ENCODE assay signal across 8 cellular contexts in the genomic region with DNA sequence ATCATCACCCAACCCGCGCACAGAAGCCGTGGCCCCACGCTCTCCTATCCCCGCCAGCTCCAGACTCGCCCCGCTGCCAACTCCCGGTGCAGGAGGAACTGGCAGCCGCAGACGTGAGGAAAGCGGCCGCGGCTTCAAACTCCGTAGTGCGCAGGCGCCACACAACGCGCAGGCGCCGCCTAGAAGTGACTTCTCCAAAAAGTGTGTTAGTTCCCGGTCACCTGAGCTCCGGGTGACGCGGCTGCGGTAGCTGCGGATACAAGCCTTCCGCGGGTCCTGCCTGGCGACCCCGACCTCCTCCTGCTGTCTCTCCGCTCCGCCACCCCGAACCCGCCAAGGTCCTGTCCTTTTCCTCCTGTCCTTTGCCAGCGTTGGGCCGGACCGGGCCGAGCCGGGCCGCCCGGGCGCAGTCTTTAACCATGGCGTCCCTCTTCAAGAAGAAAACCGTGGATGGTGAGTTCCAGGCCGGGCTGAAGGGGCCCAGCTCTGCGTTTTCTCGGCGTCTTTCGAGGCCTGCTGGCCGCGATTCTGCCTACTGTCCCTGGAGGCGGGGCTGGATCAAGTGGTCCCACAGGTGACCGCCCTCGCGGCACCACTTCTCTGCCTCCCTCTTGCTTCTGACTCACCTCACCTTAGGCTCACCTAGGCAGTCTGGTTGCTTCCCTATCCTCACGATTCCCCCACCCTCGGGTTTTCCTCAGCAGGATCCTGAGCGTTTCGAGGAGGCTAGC. TPM values are rescaled to one million over a fixed set of nuclear protein-coding genes. Genes with fewer than 3 reads are reported as not detected.
DNase-seq lines count a peak whose midpoint lies in the region; ATAC-seq, FAIRE-seq and TF ChIP-seq lines count a peak whose summit lies in the region.

CHMP2B (plus strand) TSS at position 206 of the 731 bp plus-strand sequence; CDS start at position 420, 214 bp downstream.

- H3K27me3 ChIP-seq in bronchial epithelial cell (ENCODE audit: control insufficient read depth, insufficient read depth, low read length) (no peaks in the 10 kb centered on the region), small intestine (ENCODE audit: control insufficient read depth in 2 of 2, insufficient read depth in 2 of 2, low read length in 2 of 2) (no peaks in the 10 kb centered on the region)

- peaks cover 4% of the 10 kb centered on the region; the same call in 1 of the 2 replicates for H3K9me3 Mint-ChIP-seq in WTC11

- peak within 1 kb of the TSS; percentile 70 to 96 for H3K27ac ChIP-seq in small intestine (ENCODE audit: low read depth in 1 of 2, low read length in 1 of 2)

- peak within 1 kb of the TSS; percentile 97 for H3K27ac Mint-ChIP-seq in WTC11

- TF ChIP-seq CTCF in AG09309 (IDR thresholded peaks at IDR 0.05; ENCODE audit: control insufficient read depth, insufficient read depth, low read depth, low read length, missing control alignments): no peak
- no peak for TF ChIP-seq CTCF in WTC11 (IDR thresholded peaks at IDR 0.05)
- no peak for TF ChIP-seq CTCF in bronchial epithelial cell (IDR thresholded peaks at IDR 0.05; ENCODE audit: insufficient read depth, low read length, severe bottlenecking)

- no peaks in the 10 kb centered on the region for H3K9me3 ChIP-seq in small intestine (ENCODE audit: control insufficient read depth, low read depth)

- no peaks in the 10 kb centered on the region for H3K4me1 ChIP-seq in small intestine (ENCODE audit: control insufficient read depth in 2 of 2, insufficient read depth in 1 of 2, low read depth in 1 of 2, low read length in 1 of 2)

- H3K4me1 Mint-ChIP-seq in WTC11: peaks cover 38% of the 10 kb centered on the region

- H3K4me3 ChIP-seq in AG09309 (ENCODE audit: control insufficient read depth, low read depth, low read length) (peak within 1 kb of the TSS; percentile 94), bronchial epithelial cell (ENCODE audit: low read depth, low read length) (peak within 1 kb of the TSS; percentile 99), small intestine (ENCODE audit: low read depth in 1 of 2, low read length in 2 of 2) (peak within 1 kb of the TSS; percentile 61 to 92)

- peak; percentile 98 for ATAC-seq in GM19023 (IDR thresholded peaks at IDR 0.05; ENCODE audit: unreplicated experiment)
- peak; percentile 99 for ATAC-seq in HG03196 (IDR thresholded peaks at IDR 0.05; ENCODE audit: unreplicated experiment)
- ATAC-seq in WTC11: peak; percentile 90

- no peaks in the 10 kb centered on the region for H3K36me3 ChIP-seq in bronchial epithelial cell (ENCODE audit: control insufficient read depth, insufficient read depth, low read length)
- H3K36me3 ChIP-seq in small intestine (ENCODE audit: control insufficient read depth in 2 of 2, insufficient read depth in 2 of 2, low read length in 2 of 2): no peaks in the 10 kb centered on the region

- POLR2A ChIA-PET in WTC11 (lab: Charles Lee): interaction anchor here (0.5 to 1.0 kb wide), 3 partner anchors 9 to 1441 kb away, joined by 3 to 4 read pairs (median 3); no protein-coding TSS in a partner anchor

- CTCF ChIA-PET in WTC11 (lab: Charles Lee): interaction anchor here (1.2 to 1.9 kb wide), 2 partner anchors 32 to 59 kb away, joined by 4 to 7 read pairs; no protein-coding TSS in a partner anchor

- peak within 1 kb of the TSS; percentile 99 for H3K4me3 Mint-ChIP-seq in WTC11

- peaks cover 3% of the 10 kb centered on the region; the same call in 1 of the 2 replicates for H3K36me3 Mint-ChIP-seq in WTC11

- H3K27me3 Mint-ChIP-seq in WTC11 (ENCODE audit: low read depth): peaks cover 3% of the 10 kb centered on the region; the same call in 1 of the 2 replicates

- WGBS in small intestine, 3 donors: 0 to 1% (median 0%) methylated on average over 56 to 59 of the region's 59 CpGs

- FAIRE-seq in bronchial epithelial cell (lab: Jason Lieb, UNC) (peak; percentile 68), small intestine (lab: Jason Lieb, UNC) (no peak)

- DNase-seq in AG09309 (ENCODE audit: low read depth) (peak; percentile 66), NCI-H226 (peak; percentile 85), WTC11 (ENCODE audit: low spot score) (peak; percentile 90), bronchial epithelial cell (ENCODE audit: low read depth) (peak; percentile 86), iPS-NIHi7 (ENCODE audit: extremely low spot score) (peak; percentile 91), small intestine (peak; percentile 93)

TF ChIP-seq in WTC11, 78 proteins besides CTCF, POLR2A, EP300 and RAD21 (continues in another document):
- TF ChIP-seq GABPB1 (CRISPR knock-in tag; IDR thresholded peaks at IDR 0.05) (peak; percentile 47; the same call in 1 of the 2 replicates), JAZF1 (CRISPR knock-in tag; IDR thresholded peaks at IDR 0.05) (no peak), ZMAT4 (CRISPR knock-in tag; IDR thresholded peaks at IDR 0.05) (no peak), ZBTB21 (CRISPR knock-in tag; IDR thresholded peaks at IDR 0.05; ENCODE audit: borderline replicate concordance) (no peak), E2F1 (CRISPR knock-in tag; IDR thresholded peaks at IDR 0.05) (no peak), ETV6 (CRISPR knock-in tag; IDR thresholded peaks at IDR 0.05) (peak; percentile 45; the same call in 1 of the 2 replicates), ZNF396 (CRISPR knock-in tag; IDR thresholded peaks at IDR 0.05; ENCODE audit: borderline replicate concordance) (no peak), MAX (CRISPR knock-in tag; IDR thresholded peaks at IDR 0.05) (peak; percentile 57), TEAD1 (CRISPR knock-in tag; IDR thresholded peaks at IDR 0.05) (0 out of 2 replicates have a peak, but pooled peaks have one; percentile 60), NR2C2 (CRISPR knock-in tag; IDR thresholded peaks at IDR 0.05) (no peak), CREM (CRISPR knock-in tag; IDR thresholded peaks at IDR 0.05) (0 out of 2 replicates have a peak, but pooled peaks have one; percentile 38), CBFB (CRISPR knock-in tag; IDR thresholded peaks at IDR 0.05; ENCODE audit: low read depth) (no peak), HMGA2 (CRISPR knock-in tag; IDR thresholded peaks at IDR 0.05) (no peak)
- TF ChIP-seq, protein P1, sequence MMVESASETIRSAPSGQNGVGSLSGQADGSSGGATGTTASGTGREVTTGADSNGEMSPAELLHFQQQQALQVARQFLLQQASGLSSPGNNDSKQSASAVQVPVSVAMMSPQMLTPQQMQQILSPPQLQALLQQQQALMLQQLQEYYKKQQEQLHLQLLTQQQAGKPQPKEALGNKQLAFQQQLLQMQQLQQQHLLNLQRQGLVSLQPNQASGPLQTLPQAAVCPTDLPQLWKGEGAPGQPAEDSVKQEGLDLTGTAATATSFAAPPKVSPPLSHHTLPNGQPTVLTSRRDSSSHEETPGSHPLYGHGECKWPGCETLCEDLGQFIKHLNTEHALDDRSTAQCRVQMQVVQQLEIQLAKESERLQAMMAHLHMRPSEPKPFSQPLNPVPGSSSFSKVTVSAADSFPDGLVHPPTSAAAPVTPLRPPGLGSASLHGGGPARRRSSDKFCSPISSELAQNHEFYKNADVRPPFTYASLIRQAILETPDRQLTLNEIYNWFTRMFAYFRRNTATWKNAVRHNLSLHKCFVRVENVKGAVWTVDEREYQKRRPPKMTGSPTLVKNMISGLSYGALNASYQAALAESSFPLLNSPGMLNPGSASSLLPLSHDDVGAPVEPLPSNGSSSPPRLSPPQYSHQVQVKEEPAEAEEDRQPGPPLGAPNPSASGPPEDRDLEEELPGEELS (CRISPR knock-in tag; IDR thresholded peaks at IDR 0.05): no peak
- TF ChIP-seq, protein P2, sequence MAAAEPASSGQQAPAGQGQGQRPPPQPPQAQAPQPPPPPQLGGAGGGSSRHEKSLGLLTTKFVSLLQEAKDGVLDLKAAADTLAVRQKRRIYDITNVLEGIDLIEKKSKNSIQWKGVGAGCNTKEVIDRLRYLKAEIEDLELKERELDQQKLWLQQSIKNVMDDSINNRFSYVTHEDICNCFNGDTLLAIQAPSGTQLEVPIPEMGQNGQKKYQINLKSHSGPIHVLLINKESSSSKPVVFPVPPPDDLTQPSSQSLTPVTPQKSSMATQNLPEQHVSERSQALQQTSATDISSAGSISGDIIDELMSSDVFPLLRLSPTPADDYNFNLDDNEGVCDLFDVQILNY (CRISPR knock-in tag; IDR thresholded peaks at IDR 0.05): no peak
- TF ChIP-seq, protein P3, sequence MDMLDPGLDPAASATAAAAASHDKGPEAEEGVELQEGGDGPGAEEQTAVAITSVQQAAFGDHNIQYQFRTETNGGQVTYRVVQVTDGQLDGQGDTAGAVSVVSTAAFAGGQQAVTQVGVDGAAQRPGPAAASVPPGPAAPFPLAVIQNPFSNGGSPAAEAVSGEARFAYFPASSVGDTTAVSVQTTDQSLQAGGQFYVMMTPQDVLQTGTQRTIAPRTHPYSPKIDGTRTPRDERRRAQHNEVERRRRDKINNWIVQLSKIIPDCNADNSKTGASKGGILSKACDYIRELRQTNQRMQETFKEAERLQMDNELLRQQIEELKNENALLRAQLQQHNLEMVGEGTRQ (CRISPR knock-in tag; IDR thresholded peaks at IDR 0.05): peak; percentile 67

RNA-seq across cellular contexts. Expression of gene CHMP2B, which starts in this region (rescaled TPM):
- 36.5 to 41.5 TPM (median 37.8 TPM) in 3 replicates for total RNA-seq in WTC11 (2021)
- total RNA-seq in bronchial epithelial cell: 27.4 and 31.5 TPM in 2 replicates
- polyA plus RNA-seq in small intestine: 10 to 100 TPM; 32.9 to 66.0 (median 62.1) TPM

Comparison
In these comparisons a context has a peak if more than half of its experiments do, and no peak if none do; other contexts are left out.
1. Peak in every context shown above with its lines: DNase-seq, ATAC-seq, H3K4me3 ChIP-seq and H3K27ac ChIP-seq.